Comparison of ENCODE assay signal across 1 cellular context in the genomic region with DNA sequence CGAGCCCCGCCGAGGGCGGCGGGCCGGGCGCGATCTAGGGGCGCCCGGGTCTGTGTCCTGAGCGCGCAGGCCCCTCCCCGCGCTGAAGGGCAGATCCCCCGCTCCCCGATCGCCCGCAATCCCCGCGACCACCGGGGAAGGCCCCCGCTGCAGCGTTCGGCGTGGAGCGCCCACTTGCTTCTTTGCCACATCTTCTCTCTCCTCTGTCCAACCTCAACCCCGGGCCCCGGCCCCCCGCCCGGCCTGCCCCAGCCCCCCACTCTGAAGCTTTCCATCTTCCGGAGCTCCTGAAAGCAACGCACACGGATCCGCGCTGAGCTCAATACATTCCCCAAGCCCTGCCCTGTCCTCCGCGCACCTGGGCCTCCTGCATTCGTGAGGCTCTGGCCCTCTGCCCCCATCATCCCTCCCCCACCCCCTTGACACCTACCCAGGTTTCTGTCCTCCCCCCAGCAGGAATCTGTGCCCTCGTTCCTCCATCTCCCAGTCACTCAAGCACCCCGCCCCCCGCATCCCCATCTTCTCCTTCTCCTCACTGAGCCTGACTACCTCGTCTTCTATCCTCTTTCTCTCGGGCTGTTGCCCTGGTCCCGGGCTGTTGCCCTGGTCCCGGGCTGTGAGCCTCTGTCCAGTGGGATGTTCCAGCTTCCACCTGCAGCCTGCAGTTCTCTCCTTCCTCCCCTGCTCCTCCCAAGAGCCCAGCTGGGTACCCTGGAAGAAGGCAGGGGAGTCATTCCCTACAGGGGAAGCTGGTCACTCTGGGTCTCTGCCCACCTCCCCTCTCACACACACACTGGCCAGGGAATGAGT.
TF ChIP-seq lines count a peak whose summit lies in the region.

No MANE protein-coding gene starts in this region.

TF ChIP-seq in GM12878, 131 proteins besides CTCF, POLR2A, EP300 and RAD21:
- TF ChIP-seq SUZ12 (IDR thresholded peaks at IDR 0.05; ENCODE audit: unreplicated experiment): peak; percentile 18
- no peak for TF ChIP-seq DPF2 (IDR thresholded peaks at IDR 0.05)
